Comparison of ENCODE assay signal across 1 cellular context in the genomic region with DNA sequence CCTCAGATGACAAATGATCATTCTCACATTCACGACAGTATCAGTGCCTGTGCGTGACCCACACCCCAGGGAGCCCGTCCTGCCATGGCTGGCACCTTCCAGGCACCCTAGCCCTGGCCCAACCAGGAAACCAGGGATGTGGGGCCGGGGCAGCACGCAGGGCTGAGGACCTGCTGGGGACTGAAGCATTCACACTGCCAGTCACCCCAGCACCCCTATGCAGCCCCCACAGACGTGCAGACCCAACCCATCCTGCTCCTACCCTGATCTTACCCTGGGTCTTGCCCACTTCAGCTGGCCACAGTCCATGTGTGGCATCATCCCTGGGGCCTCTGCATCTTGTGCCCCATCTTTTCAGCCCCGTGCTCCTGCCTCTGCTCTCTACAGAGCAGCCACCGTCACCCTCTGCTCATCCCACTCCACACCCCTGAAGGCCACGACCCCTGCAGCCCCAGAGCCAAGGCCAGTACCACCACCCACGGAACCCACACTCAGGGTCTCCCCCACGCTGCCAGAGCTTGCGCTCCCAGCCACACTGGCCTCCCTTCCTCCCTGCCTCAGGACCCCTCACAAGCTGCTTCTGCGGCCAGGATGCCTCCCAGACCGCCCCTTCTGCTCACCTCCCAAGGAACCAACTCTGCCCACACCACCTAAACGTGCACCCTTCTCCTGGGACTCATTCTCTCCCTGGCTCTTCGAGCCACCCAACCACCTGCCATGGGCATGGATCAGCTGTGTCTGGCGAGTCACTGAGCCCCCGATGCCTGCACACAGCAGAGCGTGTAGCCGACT.
TF ChIP-seq lines count a peak whose summit lies in the region.

No MANE protein-coding gene starts in this region.

TF ChIP-seq in GM23338, 12 proteins besides CTCF, POLR2A, EP300 and RAD21:
- TF ChIP-seq POLR2AphosphoS5 (IDR thresholded peaks at IDR 0.05; ENCODE audit: low read depth) (no peak), ZNF331 (CRISPR knock-in tag; IDR thresholded peaks at IDR 0.05; ENCODE audit: low read depth) (no peak), EZH2phosphoT487 (IDR thresholded peaks at IDR 0.05; ENCODE audit: unreplicated experiment) (no peak), NANOG (IDR thresholded peaks at IDR 0.05; ENCODE audit: borderline replicate concordance) (no peak), EZH2 (IDR thresholded peaks at IDR 0.05; ENCODE audit: low read depth, unreplicated experiment) (no peak), JUNB (IDR thresholded peaks at IDR 0.05; ENCODE audit: unreplicated experiment) (no peak), CREB1 (CRISPR knock-in tag; IDR thresholded peaks at IDR 0.05; ENCODE audit: low read depth) (no peak), STAT1 (IDR thresholded peaks at IDR 0.05; ENCODE audit: unreplicated experiment) (no peak), ZNF114 (CRISPR knock-in tag; IDR thresholded peaks at IDR 0.05) (no peak)
- TF ChIP-seq, protein P1, sequence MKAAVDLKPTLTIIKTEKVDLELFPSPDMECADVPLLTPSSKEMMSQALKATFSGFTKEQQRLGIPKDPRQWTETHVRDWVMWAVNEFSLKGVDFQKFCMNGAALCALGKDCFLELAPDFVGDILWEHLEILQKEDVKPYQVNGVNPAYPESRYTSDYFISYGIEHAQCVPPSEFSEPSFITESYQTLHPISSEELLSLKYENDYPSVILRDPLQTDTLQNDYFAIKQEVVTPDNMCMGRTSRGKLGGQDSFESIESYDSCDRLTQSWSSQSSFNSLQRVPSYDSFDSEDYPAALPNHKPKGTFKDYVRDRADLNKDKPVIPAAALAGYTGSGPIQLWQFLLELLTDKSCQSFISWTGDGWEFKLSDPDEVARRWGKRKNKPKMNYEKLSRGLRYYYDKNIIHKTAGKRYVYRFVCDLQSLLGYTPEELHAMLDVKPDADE (IDR thresholded peaks at IDR 0.05) = no peak
- TF ChIP-seq, protein P2, sequence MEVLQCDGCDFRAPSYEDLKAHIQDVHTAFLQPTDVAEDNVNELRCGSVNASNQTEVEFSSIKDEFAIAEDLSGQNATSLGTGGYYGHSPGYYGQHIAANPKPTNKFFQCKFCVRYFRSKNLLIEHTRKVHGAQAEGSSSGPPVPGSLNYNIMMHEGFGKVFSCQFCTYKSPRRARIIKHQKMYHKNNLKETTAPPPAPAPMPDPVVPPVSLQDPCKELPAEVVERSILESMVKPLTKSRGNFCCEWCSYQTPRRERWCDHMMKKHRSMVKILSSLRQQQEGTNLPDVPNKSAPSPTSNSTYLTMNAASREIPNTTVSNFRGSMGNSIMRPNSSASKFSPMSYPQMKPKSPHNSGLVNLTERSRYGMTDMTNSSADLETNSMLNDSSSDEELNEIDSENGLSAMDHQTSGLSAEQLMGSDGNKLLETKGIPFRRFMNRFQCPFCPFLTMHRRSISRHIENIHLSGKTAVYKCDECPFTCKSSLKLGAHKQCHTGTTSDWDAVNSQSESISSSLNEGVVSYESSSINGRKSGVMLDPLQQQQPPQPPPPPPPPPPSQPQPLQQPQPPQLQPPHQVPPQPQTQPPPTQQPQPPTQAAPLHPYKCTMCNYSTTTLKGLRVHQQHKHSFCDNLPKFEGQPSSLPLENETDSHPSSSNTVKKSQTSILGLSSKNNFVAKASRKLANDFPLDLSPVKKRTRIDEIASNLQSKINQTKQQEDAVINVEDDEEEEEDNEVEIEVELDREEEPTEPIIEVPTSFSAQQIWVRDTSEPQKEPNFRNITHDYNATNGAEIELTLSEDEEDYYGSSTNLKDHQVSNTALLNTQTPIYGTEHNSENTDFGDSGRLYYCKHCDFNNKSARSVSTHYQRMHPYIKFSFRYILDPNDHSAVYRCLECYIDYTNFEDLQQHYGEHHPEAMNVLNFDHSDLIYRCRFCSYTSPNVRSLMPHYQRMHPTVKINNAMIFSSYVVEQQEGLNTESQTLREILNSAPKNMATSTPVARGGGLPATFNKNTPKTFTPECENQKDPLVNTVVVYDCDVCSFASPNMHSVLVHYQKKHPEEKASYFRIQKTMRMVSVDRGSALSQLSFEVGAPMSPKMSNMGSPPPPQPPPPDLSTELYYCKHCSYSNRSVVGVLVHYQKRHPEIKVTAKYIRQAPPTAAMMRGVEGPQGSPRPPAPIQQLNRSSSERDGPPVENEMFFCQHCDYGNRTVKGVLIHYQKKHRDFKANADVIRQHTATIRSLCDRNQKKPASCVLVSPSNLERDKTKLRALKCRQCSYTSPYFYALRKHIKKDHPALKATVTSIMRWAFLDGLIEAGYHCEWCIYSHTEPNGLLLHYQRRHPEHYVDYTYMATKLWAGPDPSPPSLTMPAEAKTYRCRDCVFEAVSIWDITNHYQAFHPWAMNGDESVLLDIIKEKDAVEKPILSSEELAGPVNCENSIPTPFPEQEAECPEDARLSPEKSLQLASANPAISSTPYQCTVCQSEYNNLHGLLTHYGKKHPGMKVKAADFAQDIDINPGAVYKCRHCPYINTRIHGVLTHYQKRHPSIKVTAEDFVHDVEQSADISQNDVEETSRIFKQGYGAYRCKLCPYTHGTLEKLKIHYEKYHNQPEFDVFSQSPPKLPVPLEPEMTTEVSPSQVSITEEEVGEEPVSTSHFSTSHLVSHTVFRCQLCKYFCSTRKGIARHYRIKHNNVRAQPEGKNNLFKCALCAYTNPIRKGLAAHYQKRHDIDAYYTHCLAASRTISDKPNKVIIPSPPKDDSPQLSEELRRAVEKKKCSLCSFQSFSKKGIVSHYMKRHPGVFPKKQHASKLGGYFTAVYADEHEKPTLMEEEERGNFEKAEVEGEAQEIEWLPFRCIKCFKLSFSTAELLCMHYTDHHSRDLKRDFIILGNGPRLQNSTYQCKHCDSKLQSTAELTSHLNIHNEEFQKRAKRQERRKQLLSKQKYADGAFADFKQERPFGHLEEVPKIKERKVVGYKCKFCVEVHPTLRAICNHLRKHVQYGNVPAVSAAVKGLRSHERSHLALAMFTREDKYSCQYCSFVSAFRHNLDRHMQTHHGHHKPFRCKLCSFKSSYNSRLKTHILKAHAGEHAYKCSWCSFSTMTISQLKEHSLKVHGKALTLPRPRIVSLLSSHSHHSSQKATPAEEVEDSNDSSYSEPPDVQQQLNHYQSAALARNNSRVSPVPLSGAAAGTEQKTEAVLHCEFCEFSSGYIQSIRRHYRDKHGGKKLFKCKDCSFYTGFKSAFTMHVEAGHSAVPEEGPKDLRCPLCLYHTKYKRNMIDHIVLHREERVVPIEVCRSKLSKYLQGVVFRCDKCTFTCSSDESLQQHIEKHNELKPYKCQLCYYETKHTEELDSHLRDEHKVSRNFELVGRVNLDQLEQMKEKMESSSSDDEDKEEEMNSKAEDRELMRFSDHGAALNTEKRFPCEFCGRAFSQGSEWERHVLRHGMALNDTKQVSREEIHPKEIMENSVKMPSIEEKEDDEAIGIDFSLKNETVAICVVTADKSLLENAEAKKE (CRISPR knock-in tag; IDR thresholded peaks at IDR 0.05) = no peak
- TF ChIP-seq, protein P3, sequence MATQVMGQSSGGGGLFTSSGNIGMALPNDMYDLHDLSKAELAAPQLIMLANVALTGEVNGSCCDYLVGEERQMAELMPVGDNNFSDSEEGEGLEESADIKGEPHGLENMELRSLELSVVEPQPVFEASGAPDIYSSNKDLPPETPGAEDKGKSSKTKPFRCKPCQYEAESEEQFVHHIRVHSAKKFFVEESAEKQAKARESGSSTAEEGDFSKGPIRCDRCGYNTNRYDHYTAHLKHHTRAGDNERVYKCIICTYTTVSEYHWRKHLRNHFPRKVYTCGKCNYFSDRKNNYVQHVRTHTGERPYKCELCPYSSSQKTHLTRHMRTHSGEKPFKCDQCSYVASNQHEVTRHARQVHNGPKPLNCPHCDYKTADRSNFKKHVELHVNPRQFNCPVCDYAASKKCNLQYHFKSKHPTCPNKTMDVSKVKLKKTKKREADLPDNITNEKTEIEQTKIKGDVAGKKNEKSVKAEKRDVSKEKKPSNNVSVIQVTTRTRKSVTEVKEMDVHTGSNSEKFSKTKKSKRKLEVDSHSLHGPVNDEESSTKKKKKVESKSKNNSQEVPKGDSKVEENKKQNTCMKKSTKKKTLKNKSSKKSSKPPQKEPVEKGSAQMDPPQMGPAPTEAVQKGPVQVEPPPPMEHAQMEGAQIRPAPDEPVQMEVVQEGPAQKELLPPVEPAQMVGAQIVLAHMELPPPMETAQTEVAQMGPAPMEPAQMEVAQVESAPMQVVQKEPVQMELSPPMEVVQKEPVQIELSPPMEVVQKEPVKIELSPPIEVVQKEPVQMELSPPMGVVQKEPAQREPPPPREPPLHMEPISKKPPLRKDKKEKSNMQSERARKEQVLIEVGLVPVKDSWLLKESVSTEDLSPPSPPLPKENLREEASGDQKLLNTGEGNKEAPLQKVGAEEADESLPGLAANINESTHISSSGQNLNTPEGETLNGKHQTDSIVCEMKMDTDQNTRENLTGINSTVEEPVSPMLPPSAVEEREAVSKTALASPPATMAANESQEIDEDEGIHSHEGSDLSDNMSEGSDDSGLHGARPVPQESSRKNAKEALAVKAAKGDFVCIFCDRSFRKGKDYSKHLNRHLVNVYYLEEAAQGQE (IDR thresholded peaks at IDR 0.05; ENCODE audit: unreplicated experiment) = no peak
